In genomic region chr7:876077-876971, GRCh38 we compare ENCODE assay signal across 1 cellular context.
TF ChIP-seq lines count a peak whose summit lies in the region.

A gene with protein sequence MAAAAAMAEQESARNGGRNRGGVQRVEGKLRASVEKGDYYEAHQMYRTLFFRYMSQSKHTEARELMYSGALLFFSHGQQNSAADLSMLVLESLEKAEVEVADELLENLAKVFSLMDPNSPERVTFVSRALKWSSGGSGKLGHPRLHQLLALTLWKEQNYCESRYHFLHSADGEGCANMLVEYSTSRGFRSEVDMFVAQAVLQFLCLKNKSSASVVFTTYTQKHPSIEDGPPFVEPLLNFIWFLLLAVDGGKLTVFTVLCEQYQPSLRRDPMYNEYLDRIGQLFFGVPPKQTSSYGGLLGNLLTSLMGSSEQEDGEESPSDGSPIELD (plus strand): TSS chr7:876554. CDS start chr7:876646, 92 bp downstream.

TF ChIP-seq in GM23338, 12 proteins besides CTCF, POLR2A, EP300 and RAD21 (continued from another document):
- TF ChIP-seq ZNF462 (CRISPR knock-in tag; IDR thresholded peaks at IDR 0.05), result no peak
- TF ChIP-seq EZH2phosphoT487 (IDR thresholded peaks at IDR 0.05; ENCODE audit: unreplicated experiment), result no peak
